Comparison of ENCODE assay signal across 8 cellular contexts in genomic region chr21:34243562-34243961, GRCh38.
A peak's percentile ranks its signal among the peaks of the same experiment; 100 is the strongest.
DNase-seq lines count a peak whose midpoint lies in the region; ATAC-seq, FAIRE-seq and TF ChIP-seq lines count a peak whose summit lies in the region.

No MANE protein-coding gene starts in this region.

- no peaks in the 10 kb centered on the region for H3K79me2 ChIP-seq in PC-9 (ENCODE audit: low read depth)

- H3K36me3 ChIP-seq in PC-9 (ENCODE audit: low read depth) = no peaks in the 10 kb centered on the region
- H3K36me3 ChIP-seq in spleen = no peaks in the 10 kb centered on the region

- no peaks in the 10 kb centered on the region for H3K4me1 ChIP-seq in PC-9 (replicated peaks; ENCODE audit: insufficient read depth)
- no peaks in the 10 kb centered on the region for H3K4me1 ChIP-seq in spleen

- TF ChIP-seq CTCF in PC-9 (conservative IDR thresholded peaks at IDR 0.05) = peak; percentile 39; the same call in 1 of the 2 replicates
- peak; percentile 76 for TF ChIP-seq CTCF in epithelial cell of proximal tubule (conservative IDR thresholded peaks at IDR 0.05; ENCODE audit: low read depth, low read length)
- peak in 7 of 11 experiments; percentile 45 to 58 (median 55) for TF ChIP-seq CTCF in spleen (IDR thresholded peaks at IDR 0.05 in 8 of 11, conservative IDR thresholded peaks at IDR 0.05 in 3 of 11)

- no peaks in the 10 kb centered on the region for H3K9me2 ChIP-seq in PC-9 (ENCODE audit: insufficient read depth)

- no peaks in the 10 kb centered on the region for H3K36me3 Mint-ChIP-seq in stimulated activated memory B cell treated with anti-CD40 and anti-IgM and Interleukin-4, amounts not matched to agents 10 μg/mL and 1 μg/mL and 100 μg/mL, for 72 hours

- DNase-seq in ACHN (peak; percentile 31), GM19239 (ENCODE audit: insufficient read length, low spot score) (peak; percentile 17), PC-9 (peak in 1 of 2 experiments; percentile 3), epithelial cell of proximal tubule (ENCODE audit: low read depth) (no peak), spleen (no peak), NCI-H510A (lab: John Stamatoyannopoulos, UW) (no peak)

- intact Hi-C loops in PC-9 (cut with micrococcal nuclease; ENCODE audit: unreplicated experiment) = no loop called here
- intact Hi-C loops in spleen (cut with DNase I; ENCODE audit: low total_unique reads) = no loop called here

- no peak for ATAC-seq in HG02885 (IDR thresholded peaks at IDR 0.05; ENCODE audit: poor library complexity, unreplicated experiment)
- ATAC-seq in stimulated activated memory B cell treated with anti-CD40 and anti-IgM and Interleukin-4, amounts not matched to agents 10 μg/mL and 1 μg/mL and 100 μg/mL, for 72 hours = no peak

- POLR2A ChIA-PET in PC-9 (lab: Charles Lee; ENCODE audit: unreplicated experiment) = no interaction called here

- H3K4me2 ChIP-seq in PC-9 = no peak overlapping the region

- in situ Hi-C loops in ACHN (cut with HindIII; ENCODE audit: low pct_ligation_motif_present, low pct_unique_long_range_greater_than_20kb, low sequenced_read_pairs) = no loop called here

- H3K9me3 Mint-ChIP-seq in stimulated activated memory B cell treated with anti-CD40 and anti-IgM and Interleukin-4, amounts not matched to agents 10 μg/mL and 1 μg/mL and 100 μg/mL, for 72 hours = peaks cover 5% of the 10 kb centered on the region

- H3K27me3 ChIP-seq in PC-9 (ENCODE audit: insufficient read depth, low read depth) (peaks cover 18% of the 10 kb centered on the region), spleen (replicated peaks in 1 of 7) (no peaks in the 10 kb centered on the region)

- no peak overlapping the region for H2AFZ ChIP-seq in PC-9

- no TSS peak for BruUV-seq in PC-9 (replicated peaks; lab: Mats Ljungman, UMichigan)

- H4K20me1 ChIP-seq in PC-9 (ENCODE audit: insufficient read depth) = no peaks in the 10 kb centered on the region

- H3K9me3 ChIP-seq in PC-9 (ENCODE audit: insufficient read depth, low read depth) (no peaks in the 10 kb centered on the region), spleen (peaks cover 0 to 16% (median 12%) of the 10 kb centered on the region in 8 donors)

- no peak for FAIRE-seq in GM19239 (lab: Jason Lieb, UNC)

- CTCF ChIA-PET in PC-9 (lab: Charles Lee) = no interaction called here

- H3K27ac Mint-ChIP-seq in stimulated activated memory B cell treated with anti-CD40 and anti-IgM and Interleukin-4, amounts not matched to agents 10 μg/mL and 1 μg/mL and 100 μg/mL, for 72 hours = no peak overlapping the region

- no peak overlapping the region for H3K4me3 Mint-ChIP-seq in stimulated activated memory B cell treated with anti-CD40 and anti-IgM and Interleukin-4, amounts not matched to agents 10 μg/mL and 1 μg/mL and 100 μg/mL, for 72 hours

- no peaks in the 10 kb centered on the region for H3K27me3 Mint-ChIP-seq in stimulated activated memory B cell treated with anti-CD40 and anti-IgM and Interleukin-4, amounts not matched to agents 10 μg/mL and 1 μg/mL and 100 μg/mL, for 72 hours

- no peaks in the 10 kb centered on the region for H3F3A ChIP-seq in PC-9 (ENCODE audit: insufficient read depth, low read depth)

- H3K27ac ChIP-seq in PC-9 (no peak overlapping the region), spleen (no peak overlapping the region)

- WGBS in spleen, 5 donors = 52 to 84% (median 75%) methylated on average over 1 of the region's 1 CpG

- TF ChIP-seq POLR2A in spleen (IDR thresholded peaks at IDR 0.05) = no peak

- H3K4me3 ChIP-seq in PC-9 = no peak overlapping the region
- H3K4me3 ChIP-seq in epithelial cell of proximal tubule (ENCODE audit: low read depth, low read length) = no peak overlapping the region
- H3K4me3 ChIP-seq in spleen = no peak overlapping the region

- H3K4me1 Mint-ChIP-seq in stimulated activated memory B cell treated with anti-CD40 and anti-IgM and Interleukin-4, amounts not matched to agents 10 μg/mL and 1 μg/mL and 100 μg/mL, for 72 hours = no peaks in the 10 kb centered on the region

Comparison
In these comparisons a context has a peak if more than half of its experiments do, and no peak if none do; other contexts are left out.
1. DNase-seq: peak in ACHN (single experiment) and GM19239 (single experiment); none in epithelial cell of proximal tubule (single experiment), spleen (single experiment) and NCI-H510A (single experiment).
2. Peak in every context shown above with its lines, with median percentiles within 50 percentile points of each other: CTCF ChIP-seq.